In genomic region chr2:105032476-105032875, GRCh38 we compare ENCODE assay signal across 8 cellular contexts.
"Had no signal": no experiment of that assay in that cellular context is flagged by ENCODE, and none has a peak within 500 bp of the region (broad histone marks: within the 10 kb centered on the region; RNA-seq: fewer than 3 reads in every experiment).

No MANE protein-coding gene starts in this region.

- H3K9me3 ChIP-seq: HAP-1 had no signal

- ATAC-seq: HCT116, HepG2 had no signal

- DNase-seq: GM23248, GOT3, H7, HFFc6 had no signal

- H3K36me3 ChIP-seq: HAP-1 had no signal

- H3K27ac ChIP-seq: GM23248, HL-60 had no signal

- H2AFZ ChIP-seq: GM23248 had no signal

- H3K4me3 ChIP-seq: GM23248, HAP-1 had no signal

- H3K9ac ChIP-seq: GM23248 had no signal
